1 cellular context compared by ENCODE assay signal in the genomic region with DNA sequence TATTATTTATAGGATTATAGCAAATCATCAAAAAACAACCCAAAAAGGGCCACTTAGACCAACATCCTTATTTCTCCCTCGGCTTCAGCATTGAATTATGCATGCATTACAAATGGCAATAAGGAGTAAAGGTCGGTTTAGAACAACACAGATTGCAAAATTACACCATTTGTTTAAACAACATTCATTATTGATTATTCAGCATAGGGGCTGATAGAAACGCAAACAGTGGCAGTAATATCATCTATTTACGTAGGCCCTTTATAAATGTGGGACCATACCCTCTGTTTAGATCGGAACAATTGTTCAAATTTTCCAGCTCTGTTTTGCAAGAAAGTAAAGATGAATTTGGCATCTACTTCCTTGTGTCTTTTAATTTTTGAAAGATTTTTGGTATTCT.
TF ChIP-seq lines count a peak whose summit lies in the region.

No MANE protein-coding gene starts in this region.

TF ChIP-seq in HepG2, 621 proteins besides CTCF, POLR2A, EP300 and RAD21 (continued from another document and continues in another):
- no peak for TF ChIP-seq ZNF20 (CRISPR knock-in tag; IDR thresholded peaks at IDR 0.05)
- TF ChIP-seq MBD4 (IDR thresholded peaks at IDR 0.05; ENCODE audit: borderline replicate concordance, low read length) = no peak
- 0 out of 2 replicates have a peak, but pooled peaks have one; percentile 56 for TF ChIP-seq KMT2B (CRISPR knock-in tag; IDR thresholded peaks at IDR 0.05)
- peak; percentile 19 to 81; a peak in 3 of 4 replicates for TF ChIP-seq NR2F1 (CRISPR knock-in tag; IDR thresholded peaks at IDR 0.05)
- TF ChIP-seq, protein P1, sequence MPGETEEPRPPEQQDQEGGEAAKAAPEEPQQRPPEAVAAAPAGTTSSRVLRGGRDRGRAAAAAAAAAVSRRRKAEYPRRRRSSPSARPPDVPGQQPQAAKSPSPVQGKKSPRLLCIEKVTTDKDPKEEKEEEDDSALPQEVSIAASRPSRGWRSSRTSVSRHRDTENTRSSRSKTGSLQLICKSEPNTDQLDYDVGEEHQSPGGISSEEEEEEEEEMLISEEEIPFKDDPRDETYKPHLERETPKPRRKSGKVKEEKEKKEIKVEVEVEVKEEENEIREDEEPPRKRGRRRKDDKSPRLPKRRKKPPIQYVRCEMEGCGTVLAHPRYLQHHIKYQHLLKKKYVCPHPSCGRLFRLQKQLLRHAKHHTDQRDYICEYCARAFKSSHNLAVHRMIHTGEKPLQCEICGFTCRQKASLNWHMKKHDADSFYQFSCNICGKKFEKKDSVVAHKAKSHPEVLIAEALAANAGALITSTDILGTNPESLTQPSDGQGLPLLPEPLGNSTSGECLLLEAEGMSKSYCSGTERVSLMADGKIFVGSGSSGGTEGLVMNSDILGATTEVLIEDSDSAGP (CRISPR knock-in tag; IDR thresholded peaks at IDR 0.05; ENCODE audit: borderline replicate concordance) = no peak
- no peak for TF ChIP-seq ZNF816 (CRISPR knock-in tag; IDR thresholded peaks at IDR 0.05; ENCODE audit: borderline replicate concordance)
- peak; percentile 67; the same call in 1 of the 2 replicates for TF ChIP-seq ATF1 (CRISPR knock-in tag; IDR thresholded peaks at IDR 0.05)
- TF ChIP-seq HMG20B (CRISPR knock-in tag; conservative IDR thresholded peaks at IDR 0.05) = peak; percentile 89
- TF ChIP-seq ZFP90 (CRISPR knock-in tag; IDR thresholded peaks at IDR 0.05; ENCODE audit: borderline replicate concordance) = no peak
- TF ChIP-seq STAT5B (CRISPR knock-in tag; IDR thresholded peaks at IDR 0.05) = no peak
- TF ChIP-seq, protein P2, sequence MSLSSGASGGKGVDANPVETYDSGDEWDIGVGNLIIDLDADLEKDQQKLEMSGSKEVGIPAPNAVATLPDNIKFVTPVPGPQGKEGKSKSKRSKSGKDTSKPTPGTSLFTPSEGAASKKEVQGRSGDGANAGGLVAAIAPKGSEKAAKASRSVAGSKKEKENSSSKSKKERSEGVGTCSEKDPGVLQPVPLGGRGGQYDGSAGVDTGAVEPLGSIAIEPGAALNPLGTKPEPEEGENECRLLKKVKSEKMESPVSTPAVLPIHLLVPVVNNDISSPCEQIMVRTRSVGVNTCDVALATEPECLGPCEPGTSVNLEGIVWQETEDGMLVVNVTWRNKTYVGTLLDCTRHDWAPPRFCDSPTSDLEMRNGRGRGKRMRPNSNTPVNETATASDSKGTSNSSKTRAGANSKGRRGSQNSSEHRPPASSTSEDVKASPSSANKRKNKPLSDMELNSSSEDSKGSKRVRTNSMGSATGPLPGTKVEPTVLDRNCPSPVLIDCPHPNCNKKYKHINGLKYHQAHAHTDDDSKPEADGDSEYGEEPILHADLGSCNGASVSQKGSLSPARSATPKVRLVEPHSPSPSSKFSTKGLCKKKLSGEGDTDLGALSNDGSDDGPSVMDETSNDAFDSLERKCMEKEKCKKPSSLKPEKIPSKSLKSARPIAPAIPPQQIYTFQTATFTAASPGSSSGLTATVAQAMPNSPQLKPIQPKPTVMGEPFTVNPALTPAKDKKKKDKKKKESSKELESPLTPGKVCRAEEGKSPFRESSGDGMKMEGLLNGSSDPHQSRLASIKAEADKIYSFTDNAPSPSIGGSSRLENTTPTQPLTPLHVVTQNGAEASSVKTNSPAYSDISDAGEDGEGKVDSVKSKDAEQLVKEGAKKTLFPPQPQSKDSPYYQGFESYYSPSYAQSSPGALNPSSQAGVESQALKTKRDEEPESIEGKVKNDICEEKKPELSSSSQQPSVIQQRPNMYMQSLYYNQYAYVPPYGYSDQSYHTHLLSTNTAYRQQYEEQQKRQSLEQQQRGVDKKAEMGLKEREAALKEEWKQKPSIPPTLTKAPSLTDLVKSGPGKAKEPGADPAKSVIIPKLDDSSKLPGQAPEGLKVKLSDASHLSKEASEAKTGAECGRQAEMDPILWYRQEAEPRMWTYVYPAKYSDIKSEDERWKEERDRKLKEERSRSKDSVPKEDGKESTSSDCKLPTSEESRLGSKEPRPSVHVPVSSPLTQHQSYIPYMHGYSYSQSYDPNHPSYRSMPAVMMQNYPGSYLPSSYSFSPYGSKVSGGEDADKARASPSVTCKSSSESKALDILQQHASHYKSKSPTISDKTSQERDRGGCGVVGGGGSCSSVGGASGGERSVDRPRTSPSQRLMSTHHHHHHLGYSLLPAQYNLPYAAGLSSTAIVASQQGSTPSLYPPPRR (CRISPR knock-in tag; IDR thresholded peaks at IDR 0.05; ENCODE audit: borderline replicate concordance) = peak; percentile 91
- TF ChIP-seq ZNF546 (CRISPR knock-in tag; conservative IDR thresholded peaks at IDR 0.05) = no peak
- TF ChIP-seq NPAS2 (CRISPR knock-in tag; IDR thresholded peaks at IDR 0.05; ENCODE audit: borderline replicate concordance) = no peak
- TF ChIP-seq NFE2 (CRISPR knock-in tag; IDR thresholded peaks at IDR 0.05) = no peak
- no peak for TF ChIP-seq KLF15 (CRISPR knock-in tag; IDR thresholded peaks at IDR 0.05; ENCODE audit: borderline replicate concordance)
- TF ChIP-seq CHCHD3 (CRISPR knock-in tag; IDR thresholded peaks at IDR 0.05) = no peak
- TF ChIP-seq CBX5 (CRISPR knock-in tag; IDR thresholded peaks at IDR 0.05; ENCODE audit: borderline replicate concordance) = no peak
- TF ChIP-seq HOXD1 (CRISPR knock-in tag; IDR thresholded peaks at IDR 0.05) = peak; percentile 60; the same call in 1 of the 2 replicates
- no peak for TF ChIP-seq GZF1 (CRISPR knock-in tag; IDR thresholded peaks at IDR 0.05)
- no peak for TF ChIP-seq ZNF557 (CRISPR knock-in tag; IDR thresholded peaks at IDR 0.05)
- TF ChIP-seq ZNF251 (CRISPR knock-in tag; IDR thresholded peaks at IDR 0.05) = no peak
- no peak for TF ChIP-seq ARHGAP35 (CRISPR knock-in tag; IDR thresholded peaks at IDR 0.05; ENCODE audit: borderline replicate concordance)
- no peak for TF ChIP-seq ZNF468 (CRISPR knock-in tag; IDR thresholded peaks at IDR 0.05)
- TF ChIP-seq, protein P3, sequence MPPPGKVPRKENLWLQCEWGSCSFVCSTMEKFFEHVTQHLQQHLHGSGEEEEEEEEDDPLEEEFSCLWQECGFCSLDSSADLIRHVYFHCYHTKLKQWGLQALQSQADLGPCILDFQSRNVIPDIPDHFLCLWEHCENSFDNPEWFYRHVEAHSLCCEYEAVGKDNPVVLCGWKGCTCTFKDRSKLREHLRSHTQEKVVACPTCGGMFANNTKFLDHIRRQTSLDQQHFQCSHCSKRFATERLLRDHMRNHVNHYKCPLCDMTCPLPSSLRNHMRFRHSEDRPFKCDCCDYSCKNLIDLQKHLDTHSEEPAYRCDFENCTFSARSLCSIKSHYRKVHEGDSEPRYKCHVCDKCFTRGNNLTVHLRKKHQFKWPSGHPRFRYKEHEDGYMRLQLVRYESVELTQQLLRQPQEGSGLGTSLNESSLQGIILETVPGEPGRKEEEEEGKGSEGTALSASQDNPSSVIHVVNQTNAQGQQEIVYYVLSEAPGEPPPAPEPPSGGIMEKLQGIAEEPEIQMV (CRISPR knock-in tag; IDR thresholded peaks at IDR 0.05; ENCODE audit: low read depth) = no peak
- TF ChIP-seq ARNTL (CRISPR knock-in tag; IDR thresholded peaks at IDR 0.05) = no peak
- TF ChIP-seq, protein P4, sequence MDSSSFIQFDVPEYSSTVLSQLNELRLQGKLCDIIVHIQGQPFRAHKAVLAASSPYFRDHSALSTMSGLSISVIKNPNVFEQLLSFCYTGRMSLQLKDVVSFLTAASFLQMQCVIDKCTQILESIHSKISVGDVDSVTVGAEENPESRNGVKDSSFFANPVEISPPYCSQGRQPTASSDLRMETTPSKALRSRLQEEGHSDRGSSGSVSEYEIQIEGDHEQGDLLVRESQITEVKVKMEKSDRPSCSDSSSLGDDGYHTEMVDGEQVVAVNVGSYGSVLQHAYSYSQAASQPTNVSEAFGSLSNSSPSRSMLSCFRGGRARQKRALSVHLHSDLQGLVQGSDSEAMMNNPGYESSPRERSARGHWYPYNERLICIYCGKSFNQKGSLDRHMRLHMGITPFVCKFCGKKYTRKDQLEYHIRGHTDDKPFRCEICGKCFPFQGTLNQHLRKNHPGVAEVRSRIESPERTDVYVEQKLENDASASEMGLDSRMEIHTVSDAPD (CRISPR knock-in tag; IDR thresholded peaks at IDR 0.05) = no peak
- no peak for TF ChIP-seq PRMT3 (CRISPR knock-in tag; IDR thresholded peaks at IDR 0.05; ENCODE audit: borderline replicate concordance, low read depth)
- TF ChIP-seq NFE2L2 (IDR thresholded peaks at IDR 0.05; ENCODE audit: low read length) = no peak
- TF ChIP-seq ZNF878 (CRISPR knock-in tag; IDR thresholded peaks at IDR 0.05) = peak; percentile 75; the same call in 1 of the 2 replicates
- TF ChIP-seq ZNF792 (CRISPR knock-in tag; IDR thresholded peaks at IDR 0.05) = no peak
- no peak for TF ChIP-seq REPIN1 (CRISPR knock-in tag; IDR thresholded peaks at IDR 0.05; ENCODE audit: borderline replicate concordance, low read depth)
- TF ChIP-seq ZNF253 (CRISPR knock-in tag; IDR thresholded peaks at IDR 0.05; ENCODE audit: borderline replicate concordance) = no peak
- TF ChIP-seq PITX1 (CRISPR knock-in tag; IDR thresholded peaks at IDR 0.05) = 0 out of 2 replicates have a peak, but pooled peaks have one; percentile 36
- TF ChIP-seq U2AF1 (optimal IDR thresholded peaks at IDR 0.05; ENCODE audit: low read depth, low read length) = no peak
- no peak for TF ChIP-seq RELA (CRISPR knock-in tag; IDR thresholded peaks at IDR 0.05)
- TF ChIP-seq FOSL2 (CRISPR knock-in tag; IDR thresholded peaks at IDR 0.05) = peak; percentile 40; the same call in 1 of the 2 replicates
- TF ChIP-seq ZNF30 (CRISPR knock-in tag; IDR thresholded peaks at IDR 0.05) = no peak
- TF ChIP-seq SRSF4 (IDR thresholded peaks at IDR 0.05; ENCODE audit: low read depth, low read length, poor library complexity, severe bottlenecking) = no peak
- TF ChIP-seq ZNF136 (CRISPR knock-in tag; IDR thresholded peaks at IDR 0.05; ENCODE audit: low read depth) = no peak
- TF ChIP-seq, protein P5, sequence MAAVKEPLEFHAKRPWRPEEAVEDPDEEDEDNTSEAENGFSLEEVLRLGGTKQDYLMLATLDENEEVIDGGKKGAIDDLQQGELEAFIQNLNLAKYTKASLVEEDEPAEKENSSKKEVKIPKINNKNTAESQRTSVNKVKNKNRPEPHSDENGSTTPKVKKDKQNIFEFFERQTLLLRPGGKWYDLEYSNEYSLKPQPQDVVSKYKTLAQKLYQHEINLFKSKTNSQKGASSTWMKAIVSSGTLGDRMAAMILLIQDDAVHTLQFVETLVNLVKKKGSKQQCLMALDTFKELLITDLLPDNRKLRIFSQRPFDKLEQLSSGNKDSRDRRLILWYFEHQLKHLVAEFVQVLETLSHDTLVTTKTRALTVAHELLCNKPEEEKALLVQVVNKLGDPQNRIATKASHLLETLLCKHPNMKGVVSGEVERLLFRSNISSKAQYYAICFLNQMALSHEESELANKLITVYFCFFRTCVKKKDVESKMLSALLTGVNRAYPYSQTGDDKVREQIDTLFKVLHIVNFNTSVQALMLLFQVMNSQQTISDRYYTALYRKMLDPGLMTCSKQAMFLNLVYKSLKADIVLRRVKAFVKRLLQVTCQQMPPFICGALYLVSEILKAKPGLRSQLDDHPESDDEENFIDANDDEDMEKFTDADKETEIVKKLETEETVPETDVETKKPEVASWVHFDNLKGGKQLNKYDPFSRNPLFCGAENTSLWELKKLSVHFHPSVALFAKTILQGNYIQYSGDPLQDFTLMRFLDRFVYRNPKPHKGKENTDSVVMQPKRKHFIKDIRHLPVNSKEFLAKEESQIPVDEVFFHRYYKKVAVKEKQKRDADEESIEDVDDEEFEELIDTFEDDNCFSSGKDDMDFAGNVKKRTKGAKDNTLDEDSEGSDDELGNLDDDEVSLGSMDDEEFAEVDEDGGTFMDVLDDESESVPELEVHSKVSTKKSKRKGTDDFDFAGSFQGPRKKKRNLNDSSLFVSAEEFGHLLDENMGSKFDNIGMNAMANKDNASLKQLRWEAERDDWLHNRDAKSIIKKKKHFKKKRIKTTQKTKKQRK (IDR thresholded peaks at IDR 0.05; ENCODE audit: low read length) = no peak
- no peak for TF ChIP-seq MEIS1 (CRISPR knock-in tag; IDR thresholded peaks at IDR 0.05; ENCODE audit: borderline replicate concordance)
- no peak for TF ChIP-seq ZNF510 (CRISPR knock-in tag; IDR thresholded peaks at IDR 0.05; ENCODE audit: low read depth)
- TF ChIP-seq, protein P6, sequence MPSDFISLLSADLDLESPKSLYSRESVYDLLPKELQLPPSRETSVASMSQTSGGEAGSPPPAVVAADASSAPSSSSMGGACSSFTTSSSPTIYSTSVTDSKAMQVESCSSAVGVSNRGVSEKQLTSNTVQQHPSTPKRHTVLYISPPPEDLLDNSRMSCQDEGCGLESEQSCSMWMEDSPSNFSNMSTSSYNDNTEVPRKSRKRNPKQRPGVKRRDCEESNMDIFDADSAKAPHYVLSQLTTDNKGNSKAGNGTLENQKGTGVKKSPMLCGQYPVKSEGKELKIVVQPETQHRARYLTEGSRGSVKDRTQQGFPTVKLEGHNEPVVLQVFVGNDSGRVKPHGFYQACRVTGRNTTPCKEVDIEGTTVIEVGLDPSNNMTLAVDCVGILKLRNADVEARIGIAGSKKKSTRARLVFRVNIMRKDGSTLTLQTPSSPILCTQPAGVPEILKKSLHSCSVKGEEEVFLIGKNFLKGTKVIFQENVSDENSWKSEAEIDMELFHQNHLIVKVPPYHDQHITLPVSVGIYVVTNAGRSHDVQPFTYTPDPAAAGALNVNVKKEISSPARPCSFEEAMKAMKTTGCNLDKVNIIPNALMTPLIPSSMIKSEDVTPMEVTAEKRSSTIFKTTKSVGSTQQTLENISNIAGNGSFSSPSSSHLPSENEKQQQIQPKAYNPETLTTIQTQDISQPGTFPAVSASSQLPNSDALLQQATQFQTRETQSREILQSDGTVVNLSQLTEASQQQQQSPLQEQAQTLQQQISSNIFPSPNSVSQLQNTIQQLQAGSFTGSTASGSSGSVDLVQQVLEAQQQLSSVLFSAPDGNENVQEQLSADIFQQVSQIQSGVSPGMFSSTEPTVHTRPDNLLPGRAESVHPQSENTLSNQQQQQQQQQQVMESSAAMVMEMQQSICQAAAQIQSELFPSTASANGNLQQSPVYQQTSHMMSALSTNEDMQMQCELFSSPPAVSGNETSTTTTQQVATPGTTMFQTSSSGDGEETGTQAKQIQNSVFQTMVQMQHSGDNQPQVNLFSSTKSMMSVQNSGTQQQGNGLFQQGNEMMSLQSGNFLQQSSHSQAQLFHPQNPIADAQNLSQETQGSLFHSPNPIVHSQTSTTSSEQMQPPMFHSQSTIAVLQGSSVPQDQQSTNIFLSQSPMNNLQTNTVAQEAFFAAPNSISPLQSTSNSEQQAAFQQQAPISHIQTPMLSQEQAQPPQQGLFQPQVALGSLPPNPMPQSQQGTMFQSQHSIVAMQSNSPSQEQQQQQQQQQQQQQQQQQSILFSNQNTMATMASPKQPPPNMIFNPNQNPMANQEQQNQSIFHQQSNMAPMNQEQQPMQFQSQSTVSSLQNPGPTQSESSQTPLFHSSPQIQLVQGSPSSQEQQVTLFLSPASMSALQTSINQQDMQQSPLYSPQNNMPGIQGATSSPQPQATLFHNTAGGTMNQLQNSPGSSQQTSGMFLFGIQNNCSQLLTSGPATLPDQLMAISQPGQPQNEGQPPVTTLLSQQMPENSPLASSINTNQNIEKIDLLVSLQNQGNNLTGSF (CRISPR knock-in tag; IDR thresholded peaks at IDR 0.05) = no peak
- TF ChIP-seq, protein P7, sequence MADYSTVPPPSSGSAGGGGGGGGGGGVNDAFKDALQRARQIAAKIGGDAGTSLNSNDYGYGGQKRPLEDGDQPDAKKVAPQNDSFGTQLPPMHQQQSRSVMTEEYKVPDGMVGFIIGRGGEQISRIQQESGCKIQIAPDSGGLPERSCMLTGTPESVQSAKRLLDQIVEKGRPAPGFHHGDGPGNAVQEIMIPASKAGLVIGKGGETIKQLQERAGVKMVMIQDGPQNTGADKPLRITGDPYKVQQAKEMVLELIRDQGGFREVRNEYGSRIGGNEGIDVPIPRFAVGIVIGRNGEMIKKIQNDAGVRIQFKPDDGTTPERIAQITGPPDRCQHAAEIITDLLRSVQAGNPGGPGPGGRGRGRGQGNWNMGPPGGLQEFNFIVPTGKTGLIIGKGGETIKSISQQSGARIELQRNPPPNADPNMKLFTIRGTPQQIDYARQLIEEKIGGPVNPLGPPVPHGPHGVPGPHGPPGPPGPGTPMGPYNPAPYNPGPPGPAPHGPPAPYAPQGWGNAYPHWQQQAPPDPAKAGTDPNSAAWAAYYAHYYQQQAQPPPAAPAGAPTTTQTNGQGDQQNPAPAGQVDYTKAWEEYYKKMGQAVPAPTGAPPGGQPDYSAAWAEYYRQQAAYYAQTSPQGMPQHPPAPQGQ (CRISPR knock-in tag; IDR thresholded peaks at IDR 0.05; ENCODE audit: borderline replicate concordance) = no peak
